24 cellular contexts compared by ENCODE assay signal in genomic region chr4:136458326-136458725, GRCh38.
DNase-seq lines count a peak whose midpoint lies in the region; ATAC-seq, FAIRE-seq and TF ChIP-seq lines count a peak whose summit lies in the region.
"Had no signal": no experiment of that assay in that cellular context is flagged by ENCODE, and none has a peak within 500 bp of the region (broad histone marks: within the 10 kb centered on the region; RNA-seq: fewer than 3 reads in every experiment).

No MANE protein-coding gene starts in this region.

- H4K8ac ChIP-seq in neuronal stem cell (ENCODE audit: low read depth, low read length): no peak overlapping the region

- no TSS peak for BruUV-seq in GM12878 (replicated peaks; lab: Mats Ljungman, UMichigan)

- H2BK120ac ChIP-seq in neuronal stem cell (ENCODE audit: low read depth, low read length): no peak overlapping the region

- no peaks in the 10 kb centered on the region for H3K4me1 Mint-ChIP-seq in activated naive CD4-positive, alpha-beta T cell treated with anti-CD3 and anti-CD28 coated beads, Interleukin-2, amount 10 ng/mL, durations not matched to agents 7 days and 5 days
- no peaks in the 10 kb centered on the region for H3K4me1 Mint-ChIP-seq in stimulated activated memory B cell treated with anti-CD40 and anti-IgM and Interleukin-4, amounts not matched to agents 10 μg/mL and 1 μg/mL and 100 μg/mL, for 72 hours
- H3K4me1 Mint-ChIP-seq: B cell; CD4-positive, CD25-positive, alpha-beta regulatory T cell had no signal

- 44% methylated on average over 4 of the region's 4 CpGs for WGBS in GM12878 (ENCODE audit: insufficient coverage, insufficient replicate concordance, low lambda C conversion rate, missing lambda C conversion rate)
- no CpG with 5 or more reads among the region's 4 CpGs for WGBS in neuronal stem cell (ENCODE audit: extremely low coverage in 2 of 2, insufficient read length in 2 of 2, insufficient replicate concordance in 1 of 2), 2 donors
- 28 to 42% methylated on average over 4 of the region's 4 CpGs for WGBS in GM23248 (ENCODE audit: low coverage in 1 of 2, low lambda C conversion rate in 2 of 2, missing lambda C conversion rate in 2 of 2), 2 experiments

- H3K27ac ChIP-seq in GM12878 (ENCODE audit: control insufficient read depth, insufficient read depth) (no peak overlapping the region), neuronal stem cell (replicated peaks; ENCODE audit: low read length) (no peak overlapping the region), GM23248 (no peak overlapping the region)
- H3K27ac ChIP-seq: 22Rv1, BLaER1, C4-2B had no signal

- CTCF ChIA-PET in activated naive CD4-positive, alpha-beta T cell treated with anti-CD3 and anti-CD28 coated beads, Interleukin-2, amount 10 ng/mL, durations not matched to agents 7 days and 5 days (lab: Charles Lee): no interaction called here
- CTCF ChIA-PET in GM12878 (lab: Yijun Ruan, JAX): no interaction called here

- no peaks in the 10 kb centered on the region for H3K9me2 ChIP-seq in GM23248 (ENCODE audit: insufficient read depth)

- no peak for TF ChIP-seq EP300 in GM12878 (IDR thresholded peaks at IDR 0.05; ENCODE audit: borderline replicate concordance in 1 of 2, control insufficient read depth in 1 of 2, low read depth in 2 of 2, low read length in 2 of 2)

- no peak overlapping the region for H3K4me2 ChIP-seq in GM12878 (ENCODE audit: control insufficient read depth, insufficient read depth)
- H3K4me2 ChIP-seq in neuronal stem cell (ENCODE audit: insufficient read depth, low read length, poor library complexity, severe bottlenecking): no peak overlapping the region
- no peak overlapping the region for H3K4me2 ChIP-seq in GM23248 (ENCODE audit: unreplicated experiment)
- H3K4me2 ChIP-seq: BLaER1 had no signal

- H2AFZ ChIP-seq in GM12878 (ENCODE audit: control insufficient read depth, low read depth, low read length) (no peak overlapping the region), neuronal stem cell (ENCODE audit: low read length) (no peak overlapping the region), GM23248 (no peak overlapping the region)

- H2AK5ac ChIP-seq in neuronal stem cell (ENCODE audit: low read depth, low read length): no peak overlapping the region

- H3K27me3 Mint-ChIP-seq in activated naive CD4-positive, alpha-beta T cell treated with anti-CD3 and anti-CD28 coated beads, Interleukin-2, amount 10 ng/mL, durations not matched to agents 7 days and 5 days: no peaks in the 10 kb centered on the region
- H3K27me3 Mint-ChIP-seq in stimulated activated memory B cell treated with anti-CD40 and anti-IgM and Interleukin-4, amounts not matched to agents 10 μg/mL and 1 μg/mL and 100 μg/mL, for 72 hours: no peaks in the 10 kb centered on the region
- H3K27me3 Mint-ChIP-seq: B cell; CD4-positive, CD25-positive, alpha-beta regulatory T cell had no signal

- no peaks in the 10 kb centered on the region for H3K27me3 ChIP-seq in GM12878 (replicated peaks in 1 of 2; ENCODE audit: control insufficient read depth in 2 of 2, insufficient read depth in 2 of 2, low read length in 1 of 2)
- no peaks in the 10 kb centered on the region for H3K27me3 ChIP-seq in neuronal stem cell (ENCODE audit: control insufficient read depth in 3 of 3, insufficient read depth in 3 of 3, low read depth in 1 of 3, low read length in 3 of 3)
- no peaks in the 10 kb centered on the region for H3K27me3 ChIP-seq in GM23248 (replicated peaks; ENCODE audit: insufficient read depth)
- H3K27me3 ChIP-seq: BLaER1 had no signal

- no peak for FAIRE-seq in GM12878 (lab: Jason Lieb, UNC)
- FAIRE-seq: A204.1, G401.6, GM19239, H54 had no signal

- peak overlapping the region; percentile 1 for H3K14ac ChIP-seq in neuronal stem cell (ENCODE audit: low read length)

- H3K36me3 Mint-ChIP-seq in activated naive CD4-positive, alpha-beta T cell treated with anti-CD3 and anti-CD28 coated beads, Interleukin-2, amount 10 ng/mL, durations not matched to agents 7 days and 5 days: no peaks in the 10 kb centered on the region
- H3K36me3 Mint-ChIP-seq in stimulated activated memory B cell treated with anti-CD40 and anti-IgM and Interleukin-4, amounts not matched to agents 10 μg/mL and 1 μg/mL and 100 μg/mL, for 72 hours: no peaks in the 10 kb centered on the region
- H3K36me3 Mint-ChIP-seq: CD4-positive, CD25-positive, alpha-beta regulatory T cell; CD8-positive, alpha-beta T cell had no signal

- no peak for TF ChIP-seq CTCF in GM12878 (IDR thresholded peaks at IDR 0.05 in 2 of 3, conservative IDR thresholded peaks at IDR 0.05 in 1 of 3; ENCODE audit: control insufficient read depth in 2 of 3, extremely low read depth in 1 of 3, insufficient read depth in 1 of 3, low read depth in 3 of 3, low read length in 3 of 3)

- peak; percentile 18 for DNase-seq in activated naive CD4-positive, alpha-beta T cell treated with anti-CD3 and anti-CD28 coated beads, Interleukin-2, amount 10 ng/mL, durations not matched to agents 7 days and 5 days
- DNase-seq in activated naive CD4-positive, alpha-beta T cell treated with anti-CD3 and anti-CD28 coated beads, Interleukin-2, amount 50 U/mL, for 16 hours: no peak
- no peak for DNase-seq in GM12878 (ENCODE audit: low read depth, low spot score)
- no peak for DNase-seq in neuronal stem cell (ENCODE audit: low spot score)
- DNase-seq in middle frontal gyrus (ENCODE audit: extremely low spot score, low spot score): no peak
- DNase-seq in GM23248: no peak
- DNase-seq: Caco-2; CD4-positive, CD25-positive, alpha-beta regulatory T cell; CD8-positive, alpha-beta T cell; DMS153; DND-41; GOT3; HFFc6 had no signal

- H3K79me2 ChIP-seq in GM12878 (ENCODE audit: control insufficient read depth, insufficient read depth, low read length): no peaks in the 10 kb centered on the region
- no peaks in the 10 kb centered on the region for H3K79me2 ChIP-seq in GM23248 (ENCODE audit: insufficient read depth)

- H2BK15ac ChIP-seq in neuronal stem cell (ENCODE audit: low read length): no peak overlapping the region

- no peak overlapping the region for H4K91ac ChIP-seq in neuronal stem cell (ENCODE audit: low read depth, low read length, poor library complexity)

- TF ChIP-seq POLR2A in GM12878 (IDR thresholded peaks at IDR 0.05; ENCODE audit: low read depth, low read length): no peak

- H3K4me1 ChIP-seq in GM12878 (ENCODE audit: control insufficient read depth, insufficient read depth, low read length): no peaks in the 10 kb centered on the region
- H3K4me1 ChIP-seq in neuronal stem cell (ENCODE audit: control insufficient read depth in 2 of 2, insufficient read depth in 1 of 2, low read depth in 1 of 2, low read length in 2 of 2): no peaks in the 10 kb centered on the region
- no peaks in the 10 kb centered on the region for H3K4me1 ChIP-seq in GM23248 (ENCODE audit: insufficient read depth)
- H3K4me1 ChIP-seq: BLaER1, Caco-2 had no signal

- H3K9me3 ChIP-seq in GM12878 (replicated peaks; ENCODE audit: control insufficient read depth, insufficient read depth, low read length) (no peaks in the 10 kb centered on the region), neuronal stem cell (replicated peaks in 1 of 2; ENCODE audit: control insufficient read depth in 2 of 2, insufficient read depth in 1 of 2, low read depth in 1 of 2, low read length in 2 of 2) (no peaks in the 10 kb centered on the region), GM23248 (ENCODE audit: low read depth) (no peaks in the 10 kb centered on the region)
- H3K9me3 ChIP-seq: BLaER1, Caco-2, HAP-1 had no signal

- no peak overlapping the region for H2BK5ac ChIP-seq in neuronal stem cell (ENCODE audit: low read length)

- H3K4me3 ChIP-seq in GM12878 (no peak overlapping the region), neuronal stem cell (ENCODE audit: low read length in 2 of 2) (no peak overlapping the region), GM23248 (no peak overlapping the region)
- H3K4me3 ChIP-seq: BLaER1, HAP-1 had no signal

- peak; percentile 25; the same call in 1 of the 3 replicates for ATAC-seq in GM12878
- ATAC-seq in stimulated activated memory B cell treated with anti-CD40 and anti-IgM and Interleukin-4, amounts not matched to agents 10 μg/mL and 1 μg/mL and 100 μg/mL, for 72 hours: peak; percentile 48
- ATAC-seq in HG03045 (IDR thresholded peaks at IDR 0.05; ENCODE audit: unreplicated experiment): no peak
- ATAC-seq: CD8-positive, alpha-beta T cell had no signal

- RAD21 ChIA-PET in GM12878 (lab: Charles Lee; ENCODE audit: unreplicated experiment): no interaction called here

- no peak overlapping the region for H3K4me3 Mint-ChIP-seq in activated naive CD4-positive, alpha-beta T cell treated with anti-CD3 and anti-CD28 coated beads, Interleukin-2, amount 10 ng/mL, durations not matched to agents 7 days and 5 days
- H3K4me3 Mint-ChIP-seq in stimulated activated memory B cell treated with anti-CD40 and anti-IgM and Interleukin-4, amounts not matched to agents 10 μg/mL and 1 μg/mL and 100 μg/mL, for 72 hours: no peak overlapping the region
- H3K4me3 Mint-ChIP-seq: B cell; CD4-positive, CD25-positive, alpha-beta regulatory T cell; CD8-positive, alpha-beta T cell; HFFc6 had no signal

- no peak overlapping the region for H3K23ac ChIP-seq in neuronal stem cell (ENCODE audit: low read depth, low read length, poor library complexity)

- H3F3A ChIP-seq in GM23248 (ENCODE audit: insufficient read depth): no peaks in the 10 kb centered on the region

- POLR2A ChIA-PET in GM12878 (lab: Charles Lee): no interaction called here

- H4K20me1 ChIP-seq in GM12878 (ENCODE audit: control insufficient read depth, insufficient read depth) (no peaks in the 10 kb centered on the region), GM23248 (ENCODE audit: insufficient read depth) (no peaks in the 10 kb centered on the region)
- H4K20me1 ChIP-seq: BLaER1 had no signal

- H3K4ac ChIP-seq in neuronal stem cell (ENCODE audit: low read length): no peak overlapping the region

- no peaks in the 10 kb centered on the region for H3K9me3 Mint-ChIP-seq in activated naive CD4-positive, alpha-beta T cell treated with anti-CD3 and anti-CD28 coated beads, Interleukin-2, amount 10 ng/mL, durations not matched to agents 7 days and 5 days
- no peaks in the 10 kb centered on the region for H3K9me3 Mint-ChIP-seq in stimulated activated memory B cell treated with anti-CD40 and anti-IgM and Interleukin-4, amounts not matched to agents 10 μg/mL and 1 μg/mL and 100 μg/mL, for 72 hours

- no peak overlapping the region for H3K9ac ChIP-seq in GM12878 (ENCODE audit: control insufficient read depth, insufficient read depth, low read length)
- H3K9ac ChIP-seq in neuronal stem cell (ENCODE audit: low read depth, low read length, poor library complexity): peak overlapping the region; percentile 2
- H3K9ac ChIP-seq in GM23248: no peak overlapping the region
- H3K9ac ChIP-seq: BLaER1 had no signal

- no peaks in the 10 kb centered on the region for H3K36me3 ChIP-seq in GM12878 (ENCODE audit: control insufficient read depth in 2 of 2, insufficient read depth in 2 of 2, low read length in 1 of 2)
- H3K36me3 ChIP-seq in neuronal stem cell (replicated peaks in 1 of 2; ENCODE audit: control insufficient read depth in 2 of 2, insufficient read depth in 2 of 2, low read length in 2 of 2): no peaks in the 10 kb centered on the region
- no peaks in the 10 kb centered on the region for H3K36me3 ChIP-seq in GM23248 (ENCODE audit: low read depth)
- H3K36me3 ChIP-seq: BLaER1, HAP-1 had no signal

- no peak overlapping the region for H2BK12ac ChIP-seq in neuronal stem cell (ENCODE audit: low read length)

- H3K79me1 ChIP-seq in neuronal stem cell (ENCODE audit: low read depth, low read length): no peaks in the 10 kb centered on the region

- intact Hi-C loops in GM12878 (cut with micrococcal nuclease; ENCODE audit: unreplicated experiment): no loop called here

- no peak overlapping the region for H3K18ac ChIP-seq in neuronal stem cell (ENCODE audit: low read length)

- SMC1A ChIA-PET in GM12878 (lab: Charles Lee; ENCODE audit: uncharacterized antibody, unreplicated experiment): interaction anchor here (0.8 to 1.6 kb wide), 2 partner anchors 8 to 72 kb away, joined by 3 read pairs; no protein-coding TSS in a partner anchor

- TF ChIP-seq RAD21 in GM12878 (IDR thresholded peaks at IDR 0.05; ENCODE audit: insufficient read depth, low read depth, low read length): no peak

- H3K27ac Mint-ChIP-seq in activated naive CD4-positive, alpha-beta T cell treated with anti-CD3 and anti-CD28 coated beads, Interleukin-2, amount 10 ng/mL, durations not matched to agents 7 days and 5 days: no peak overlapping the region
- H3K27ac Mint-ChIP-seq in stimulated activated memory B cell treated with anti-CD40 and anti-IgM and Interleukin-4, amounts not matched to agents 10 μg/mL and 1 μg/mL and 100 μg/mL, for 72 hours: no peak overlapping the region
- H3K27ac Mint-ChIP-seq: B cell; CD4-positive, CD25-positive, alpha-beta regulatory T cell; CD8-positive, alpha-beta T cell; HFFc6 had no signal

- in situ Hi-C loops in GM12878 (cut with MboI) (no loop called here), GM23248 (cut with MboI) (no loop called here)
